In genomic region chr14:51905673-51906121, GRCh38 we compare ENCODE assay signal across 8 cellular contexts. TPM values are rescaled to one million over a fixed set of nuclear protein-coding genes. Genes with fewer than 3 reads are reported as not detected.
DNase-seq lines count a peak whose midpoint lies in the region; ATAC-seq and TF ChIP-seq lines count a peak whose summit lies in the region.
"Not testable (repeated sequence)": the region's sequence is repeated elsewhere in the genome, so short reads cannot be mapped to it uniquely, and the experiment has no call there.

No MANE protein-coding gene starts in this region.

- peak overlapping the region; percentile 51 for H3K27ac Mint-ChIP-seq in activated CD4-positive, alpha-beta memory T cell treated with anti-CD3 and anti-CD28 coated beads, Interleukin-2, amount 10 ng/mL, durations not matched to agents 7 days and 5 days

- not testable (repeated sequence) for H3K27me3 Mint-ChIP-seq in activated CD4-positive, alpha-beta memory T cell treated with anti-CD3 and anti-CD28 coated beads, Interleukin-2, amount 10 ng/mL, durations not matched to agents 7 days and 5 days

- intact Hi-C loops in left lung (cut with DNase I) = not testable (repeated sequence)

- not testable (repeated sequence) for H3K4me3 ChIP-seq in left lung

- H3K9me3 ChIP-seq in left lung = peaks cover 0 to 12% of the 10 kb centered on the region in 2 donors

- not testable (repeated sequence) for H3K27me3 ChIP-seq in left lung

- H3K36me3 ChIP-seq in left lung = not testable (repeated sequence)

- POLR2A ChIA-PET in activated CD4-positive, alpha-beta memory T cell treated with anti-CD3 and anti-CD28 coated beads, Interleukin-2, amount 10 ng/mL, durations not matched to agents 7 days and 5 days (lab: Charles Lee) = interaction anchor here (0.7 to 3.0 kb wide), 6 partner anchors 18 to 83 kb away, joined by 3 to 18 read pairs (median 3); partner anchors contain the start of genes GNG2 and RTRAF

- peak; percentile 64 for DNase-seq in CD1c-positive myeloid dendritic cell (ENCODE audit: extremely low spot score)
- peak; percentile 56 for DNase-seq in NOMO-1 treated with DMSO at 0.1 percent for 48 hours (lab: John Stamatoyannopoulos, UW; ENCODE audit: unreplicated experiment)
- peak; percentile 41 for DNase-seq in activated CD4-positive, alpha-beta memory T cell treated with anti-CD3 and anti-CD28 coated beads, Interleukin-2, amount 10 ng/mL, durations not matched to agents 7 days and 5 days
- DNase-seq in brain pericyte (ENCODE audit: low read depth, low spot score) = peak; percentile 30
- DNase-seq in left lung = not testable (repeated sequence)
- peak; percentile 18 to 52 (median 42) for DNase-seq in stimulated activated CD4-positive, alpha-beta T cell treated with anti-CD3 and anti-CD28 coated beads, TNF-alpha, amount 100 ng/mL, for 24 hours (ENCODE audit: low read depth in 3 of 3)

- H3K4me1 Mint-ChIP-seq in activated CD4-positive, alpha-beta memory T cell treated with anti-CD3 and anti-CD28 coated beads, Interleukin-2, amount 10 ng/mL, durations not matched to agents 7 days and 5 days = peaks cover 36% of the 10 kb centered on the region

- not testable (repeated sequence) for H3K4me1 ChIP-seq in left lung

- CTCF ChIA-PET in activated CD4-positive, alpha-beta memory T cell treated with anti-CD3 and anti-CD28 coated beads, Interleukin-2, amount 10 ng/mL, durations not matched to agents 7 days and 5 days (lab: Charles Lee) = not testable (repeated sequence)

- ATAC-seq in GM19324 (IDR thresholded peaks at IDR 0.05; ENCODE audit: low FRiP score, unreplicated experiment) (peak; percentile 77), HG03064 (IDR thresholded peaks at IDR 0.05; ENCODE audit: low read depth, unreplicated experiment) (peak; percentile 88), left lung (peak; percentile 73)

- H3K27ac ChIP-seq in left lung = peak overlapping the region; percentile 28 to 77

- peaks cover 83% of the 10 kb centered on the region for H3K36me3 Mint-ChIP-seq in activated CD4-positive, alpha-beta memory T cell treated with anti-CD3 and anti-CD28 coated beads, Interleukin-2, amount 10 ng/mL, durations not matched to agents 7 days and 5 days (ENCODE audit: low read depth)

- H3K4me3 Mint-ChIP-seq in activated CD4-positive, alpha-beta memory T cell treated with anti-CD3 and anti-CD28 coated beads, Interleukin-2, amount 10 ng/mL, durations not matched to agents 7 days and 5 days = not testable (repeated sequence)

- H3K9me3 Mint-ChIP-seq in activated CD4-positive, alpha-beta memory T cell treated with anti-CD3 and anti-CD28 coated beads, Interleukin-2, amount 10 ng/mL, durations not matched to agents 7 days and 5 days = peaks cover 38% of the 10 kb centered on the region

- not testable (repeated sequence) for TF ChIP-seq CTCF in left lung (IDR thresholded peaks at IDR 0.05)

RNA-seq across cellular contexts. Expression of gene GNG2, which starts 45.3 kb away (rescaled TPM):
- 100 to 1,000 TPM; 296 to 304 TPM for total RNA-seq in activated CD4-positive, alpha-beta memory T cell treated with anti-CD3 and anti-CD28 coated beads, Interleukin-2, amount 10 ng/mL, durations not matched to agents 7 days and 5 days
- total RNA-seq in left lung = 10 to 100 TPM; 24.3 to 41.5 TPM

Comparison
In these comparisons a context has a peak if more than half of its experiments do, and no peak if none do; other contexts are left out.
1. RNA of gene GNG2, which starts 45.3 kb away (total RNA-seq): 296 to 304 TPM in activated CD4-positive, alpha-beta memory T cell treated with anti-CD3 and anti-CD28 coated beads, Interleukin-2, amount 10 ng/mL, durations not matched to agents 7 days and 5 days; 24.3 to 41.5 TPM in left lung; every median in the first group is over 4 times any median in the second.
2. Peak in every context shown above with its lines, with median percentiles within 50 percentile points of each other: ATAC-seq.